23 cellular contexts compared by ENCODE assay signal in the genomic region with DNA sequence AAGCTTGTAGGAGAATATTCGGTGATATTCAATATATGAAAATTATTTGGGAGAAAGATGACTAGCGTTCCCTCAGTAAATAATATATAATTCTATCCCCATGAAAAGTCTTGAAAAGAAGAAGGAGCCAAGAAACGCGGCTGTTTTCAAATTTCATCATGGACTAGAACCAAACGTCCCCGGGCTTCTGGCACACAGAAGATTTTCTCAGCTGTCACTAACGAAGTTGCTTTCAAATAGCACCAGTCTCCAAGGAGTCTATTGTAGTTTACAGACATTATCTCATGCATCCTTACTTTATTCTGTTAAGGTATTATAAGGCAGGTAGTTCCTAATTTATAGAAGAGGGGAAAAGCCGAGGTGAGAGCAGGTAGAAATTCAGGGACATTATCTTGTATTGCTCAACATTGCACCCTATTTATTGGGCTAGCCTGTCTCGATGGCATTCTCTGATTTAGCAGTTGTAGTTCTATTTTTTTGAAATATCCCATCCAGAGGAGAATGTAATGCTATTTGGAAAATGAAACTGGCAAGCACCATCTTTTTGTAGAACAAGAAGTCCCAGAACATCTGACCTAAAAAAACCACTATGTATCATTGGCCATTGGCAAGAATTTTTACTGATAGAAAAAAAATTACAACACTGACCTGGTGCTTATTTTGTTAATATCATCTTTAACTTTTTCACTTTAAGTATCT.
A peak's percentile ranks its signal among the peaks of the same experiment; 100 is the strongest.
DNase-seq lines count a peak whose midpoint lies in the region; TF ChIP-seq lines count a peak whose summit lies in the region.
"Had no signal": no experiment of that assay in that cellular context is flagged by ENCODE, and none has a peak within 500 bp of the region (broad histone marks: within the 10 kb centered on the region; RNA-seq: fewer than 3 reads in every experiment).

No MANE protein-coding gene starts in this region.

- 35% methylated on average over 9 of the region's 9 CpGs for WGBS in mammary epithelial cell (ENCODE audit: low coverage, missing lambda C conversion rate)

- H3K4me1 ChIP-seq in mammary epithelial cell (ENCODE audit: insufficient read depth, low read length) (no peaks in the 10 kb centered on the region), right atrium auricular region (no peaks in the 10 kb centered on the region), rectal smooth muscle tissue (ENCODE audit: control insufficient read depth, insufficient read depth, low read length) (no peaks in the 10 kb centered on the region), vagina (peaks cover 10% of the 10 kb centered on the region)

- H3K27me3 Mint-ChIP-seq in MCF 10A (ENCODE audit: insufficient read depth, unreplicated experiment): no peaks in the 10 kb centered on the region
- H3K27me3 Mint-ChIP-seq: activated CD4-positive, alpha-beta T cell treated with anti-CD3 and anti-CD28 coated beads for 36 hours; activated naive CD8-positive, alpha-beta T cell treated with anti-CD3 and anti-CD28 coated beads, Interleukin-2, amount 50 U/mL, for 24 hours had no signal

- intact Hi-C loops in MCF 10A (cut with micrococcal nuclease) (no loop called here), mammary epithelial cell (cut with micrococcal nuclease) (loop anchor here (10.0 kb wide), 1 partner anchor 166 kb away; no protein-coding TSS in a partner anchor), vagina (cut with DNase I) (loop anchor here (10.0 kb wide), 2 partner anchors 96 to 144 kb away; no protein-coding TSS in a partner anchor)

- TF ChIP-seq CTCF in MCF 10A (IDR thresholded peaks at IDR 0.05; ENCODE audit: unreplicated experiment) (no peak), mammary epithelial cell (conservative IDR thresholded peaks at IDR 0.05 in 1 of 2, IDR thresholded peaks at IDR 0.05 in 1 of 2; ENCODE audit: extremely low read depth in 1 of 2, insufficient read depth in 1 of 2, low read depth in 1 of 2, low read length in 2 of 2) (no peak), right atrium auricular region (IDR thresholded peaks at IDR 0.05) (no peak), vagina (IDR thresholded peaks at IDR 0.05) (no peak)

- H3K27ac Mint-ChIP-seq in MCF 10A (ENCODE audit: low read depth, unreplicated experiment): peak overlapping the region; percentile 9
- H3K27ac Mint-ChIP-seq: activated CD4-positive, alpha-beta T cell treated with anti-CD3 and anti-CD28 coated beads for 36 hours; activated naive CD8-positive, alpha-beta T cell treated with anti-CD3 and anti-CD28 coated beads, Interleukin-2, amount 50 U/mL, for 24 hours; B cell; memory B cell; stimulated activated naive B cell treated with anti-CD40 and anti-IgM and Interleukin-4, amounts not matched to agents 10 μg/mL and 1 μg/mL and 100 μg/mL, for 72 hours had no signal

- no peak for TF ChIP-seq POLR2A in vagina (IDR thresholded peaks at IDR 0.05)

- no peak overlapping the region for H3K4me3 Mint-ChIP-seq in MCF 10A (ENCODE audit: unreplicated experiment)
- H3K4me3 Mint-ChIP-seq: activated CD4-positive, alpha-beta T cell treated with anti-CD3 and anti-CD28 coated beads for 36 hours; activated naive CD8-positive, alpha-beta T cell treated with anti-CD3 and anti-CD28 coated beads, Interleukin-2, amount 50 U/mL, for 24 hours; B cell; memory B cell; stimulated activated naive B cell treated with anti-CD40 and anti-IgM and Interleukin-4, amounts not matched to agents 10 μg/mL and 1 μg/mL and 100 μg/mL, for 72 hours had no signal

- no TSS peak for BruUV-seq in MCF 10A (replicated peaks; lab: Mats Ljungman, UMichigan)
- BruUV-seq in mammary epithelial cell (replicated peaks; lab: Mats Ljungman, UMichigan): no TSS peak

- no peak overlapping the region for H3K9ac ChIP-seq in mammary epithelial cell (ENCODE audit: insufficient read depth, low read length)
- no peak overlapping the region for H3K9ac ChIP-seq in rectal smooth muscle tissue (ENCODE audit: low read length)
- H3K9ac ChIP-seq: GM23248 had no signal

- H3K9me3 ChIP-seq in mammary epithelial cell (replicated peaks; ENCODE audit: insufficient read depth, low read length): no peaks in the 10 kb centered on the region
- H3K9me3 ChIP-seq in right atrium auricular region: no peaks in the 10 kb centered on the region
- no peaks in the 10 kb centered on the region for H3K9me3 ChIP-seq in vagina
- H3K9me3 ChIP-seq: Caco-2 had no signal

- POLR2A ChIA-PET in MCF 10A (lab: Yijun Ruan, JAX): interaction anchor here (0.6 to 0.7 kb wide), 2 partner anchors 141 to 930 kb away, joined by 3 read pairs; no protein-coding TSS in a partner anchor

- H3K4me3 ChIP-seq in mammary epithelial cell (replicated peaks in 1 of 3; ENCODE audit: insufficient read depth in 1 of 3, low read depth in 2 of 3, low read length in 3 of 3) (no peak overlapping the region), right atrium auricular region (no peak overlapping the region), rectal smooth muscle tissue (ENCODE audit: low read length) (no peak overlapping the region), vagina (no peak overlapping the region)
- H3K4me3 ChIP-seq: cardiac muscle cell, GM23248, hepatocyte had no signal

- peaks cover 11% of the 10 kb centered on the region for H3K4me1 Mint-ChIP-seq in MCF 10A (ENCODE audit: insufficient read depth, unreplicated experiment)
- H3K4me1 Mint-ChIP-seq: activated naive CD8-positive, alpha-beta T cell treated with anti-CD3 and anti-CD28 coated beads, Interleukin-2, amount 50 U/mL, for 24 hours; B cell; memory B cell; stimulated activated naive B cell treated with anti-CD40 and anti-IgM and Interleukin-4, amounts not matched to agents 10 μg/mL and 1 μg/mL and 100 μg/mL, for 72 hours had no signal

- H3K27me3 ChIP-seq in mammary epithelial cell (ENCODE audit: insufficient read depth, low read length) (no peaks in the 10 kb centered on the region), right atrium auricular region (no peaks in the 10 kb centered on the region), rectal smooth muscle tissue (ENCODE audit: control insufficient read depth, insufficient read depth, low read length) (no peaks in the 10 kb centered on the region), vagina (no peaks in the 10 kb centered on the region)
- H3K27me3 ChIP-seq: cardiac muscle cell, hepatocyte had no signal

- peaks cover 57% of the 10 kb centered on the region for H3K36me3 Mint-ChIP-seq in MCF 10A (ENCODE audit: insufficient read depth, unreplicated experiment)
- H3K36me3 Mint-ChIP-seq: memory B cell; stimulated activated naive B cell treated with anti-CD40 and anti-IgM and Interleukin-4, amounts not matched to agents 10 μg/mL and 1 μg/mL and 100 μg/mL, for 72 hours had no signal

- H3K36me3 ChIP-seq in mammary epithelial cell (ENCODE audit: insufficient read depth, low read length) (no peaks in the 10 kb centered on the region), right atrium auricular region (peaks cover 65% of the 10 kb centered on the region), rectal smooth muscle tissue (ENCODE audit: control insufficient read depth, insufficient read depth, low read length) (peaks cover 3% of the 10 kb centered on the region), vagina (no peaks in the 10 kb centered on the region)

- no peaks in the 10 kb centered on the region for H4K20me1 ChIP-seq in mammary epithelial cell (ENCODE audit: insufficient read depth, low read length)

- in situ Hi-C loops in mammary epithelial cell (cut with MboI; ENCODE audit: low sequenced_read_pairs in 2 of 2): loop anchor here in 1 of 2 donors (25.0 kb wide), 1 partner anchor 516 kb away; no protein-coding TSS in a partner anchor

- dilution Hi-C loops in mammary epithelial cell (cut with HindIII; ENCODE audit: low sequenced_read_pairs): no loop called here

- H3K27ac ChIP-seq in mammary epithelial cell (ENCODE audit: insufficient read depth, low read depth, low read length) (no peak overlapping the region), right atrium auricular region (peak overlapping the region; percentile 65 to 84), rectal smooth muscle tissue (ENCODE audit: low read depth, low read length) (peak overlapping the region; percentile 21), vagina (peak overlapping the region; percentile 55)
- H3K27ac ChIP-seq: 22Rv1, cardiac muscle cell, GM23248, hepatocyte had no signal

- H3K4me2 ChIP-seq in mammary epithelial cell (ENCODE audit: insufficient read depth, low read depth, low read length): no peak overlapping the region
- H3K4me2 ChIP-seq: hepatocyte had no signal

- DNase-seq in MCF 10A (ENCODE audit: unreplicated experiment) (no peak), mammary epithelial cell (no peak), right atrium auricular region (ENCODE audit: low spot score) (peak; percentile 75), vagina (ENCODE audit: extremely low spot score in 2 of 2) (no peak)
- no peak for DNase-seq in activated CD4-positive, alpha-beta T cell treated with anti-CD3 and anti-CD28 coated beads, Interleukin-2, amount 50 U/mL, for 48 hours
- no peak for DNase-seq in activated T-cell treated with anti-CD3 and anti-CD28 coated beads, Interleukin-2, amount 50 U/mL, for 1 hour
- DNase-seq in activated CD4-positive, alpha-beta T cell treated with anti-CD3 and anti-CD28 coated beads for 4 hours: no peak
- DNase-seq: activated CD4-positive, alpha-beta T cell treated with anti-CD3 and anti-CD28 coated beads for 36 hours; activated effector memory CD4-positive, alpha-beta T cell treated with Interleukin-2 at 50 U/mL for 16 hours; activated naive CD8-positive, alpha-beta T cell treated with anti-CD3 and anti-CD28 coated beads, Interleukin-2, amount 50 U/mL, for 24 hours; Caco-2; effector CD4-positive, alpha-beta T cell; GM23248; NCI-H1105 treated with DMSO at 0.1 percent for 48 hours; NCI-H2081 treated with DMSO at 0.1 percent for 48 hours; NCI-H524 treated with DMSO at 0.1 percent for 48 hours; stimulated activated naive B cell treated with anti-CD40 and anti-IgM and Interleukin-4, amounts not matched to agents 10 μg/mL and 1 μg/mL and 100 μg/mL, for 72 hours had no signal

- no peak overlapping the region for H2AFZ ChIP-seq in mammary epithelial cell (ENCODE audit: low read depth, low read length)
- H2AFZ ChIP-seq: GM23248, hepatocyte had no signal

- CTCF ChIA-PET in MCF 10A (lab: Yijun Ruan, JAX): interaction anchor here (0.9 kb wide), 1 partner anchor 101 kb away, joined by 3 read pairs; no protein-coding TSS in a partner anchor
- CTCF ChIA-PET in mammary epithelial cell (lab: Charles Lee; ENCODE audit: low non-redundant PET): no interaction called here

- no peaks in the 10 kb centered on the region for H3K79me2 ChIP-seq in mammary epithelial cell (ENCODE audit: insufficient read depth, low read length)
- H3K79me2 ChIP-seq: hepatocyte had no signal

- no peaks in the 10 kb centered on the region for H3K9me3 Mint-ChIP-seq in MCF 10A (ENCODE audit: unreplicated experiment)
- H3K9me3 Mint-ChIP-seq: activated naive CD8-positive, alpha-beta T cell treated with anti-CD3 and anti-CD28 coated beads, Interleukin-2, amount 50 U/mL, for 24 hours; memory B cell; stimulated activated naive B cell treated with anti-CD40 and anti-IgM and Interleukin-4, amounts not matched to agents 10 μg/mL and 1 μg/mL and 100 μg/mL, for 72 hours had no signal
